In the genomic region with DNA sequence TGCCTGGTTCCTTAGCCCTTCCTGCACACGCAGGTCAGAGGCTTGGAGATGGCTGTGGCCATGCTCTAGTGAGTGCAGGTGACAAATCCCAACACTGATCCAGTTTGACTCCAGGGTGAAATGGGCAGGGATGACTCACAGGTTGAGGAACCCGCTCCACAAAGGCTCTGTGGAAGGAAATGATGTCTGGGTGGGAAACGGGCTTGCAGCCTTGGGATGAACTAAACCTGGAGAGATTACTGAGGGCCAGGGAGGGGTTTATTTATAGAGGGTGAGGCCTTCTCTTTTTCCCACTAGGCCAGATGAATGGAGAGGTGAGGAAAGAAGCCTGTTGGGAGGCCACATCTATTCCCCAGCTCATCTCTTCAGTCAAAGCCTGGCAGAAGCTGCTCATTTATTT, we compare ENCODE assay signal across 20 cellular contexts. TPM values are rescaled to one million over a fixed set of nuclear protein-coding genes. Genes with fewer than 3 reads are reported as not detected.
A peak's percentile ranks its signal among the peaks of the same experiment; 100 is the strongest.
DNase-seq lines count a peak whose midpoint lies in the region; ATAC-seq, FAIRE-seq and TF ChIP-seq lines count a peak whose summit lies in the region.
"Had no signal": no experiment of that assay in that cellular context is flagged by ENCODE, and none has a peak within 500 bp of the region (broad histone marks: within the 10 kb centered on the region; RNA-seq: fewer than 3 reads in every experiment).

No MANE protein-coding gene starts in this region.

- peaks cover 26% of the 10 kb centered on the region for H3K27me3 Mint-ChIP-seq in progenitor cell of endocrine pancreas

- H3K4me2 ChIP-seq in Loucy (ENCODE audit: low read depth, low read length, poor library complexity, severe bottlenecking) (no peak overlapping the region), endothelial cell of umbilical vein (ENCODE audit: insufficient read depth, low read length) (no peak overlapping the region)

- TF ChIP-seq CTCF in Loucy (conservative IDR thresholded peaks at IDR 0.05; ENCODE audit: low read length): no peak
- no peak for TF ChIP-seq CTCF in endothelial cell of umbilical vein (IDR thresholded peaks at IDR 0.05; ENCODE audit: extremely low read depth in 1 of 2, insufficient read depth in 1 of 2, low read depth in 1 of 2, low read length in 2 of 2)
- no peak for TF ChIP-seq CTCF in progenitor cell of endocrine pancreas (IDR thresholded peaks at IDR 0.05; ENCODE audit: unreplicated experiment)

- ATAC-seq in HG03108 (IDR thresholded peaks at IDR 0.05; ENCODE audit: unreplicated experiment) (no peak), GM19324 (IDR thresholded peaks at IDR 0.05; ENCODE audit: low FRiP score, unreplicated experiment) (no peak)
- ATAC-seq: left cardiac atrium, right cardiac atrium had no signal

- H3K4me1 ChIP-seq in Loucy (ENCODE audit: insufficient read depth, low read length, poor library complexity, severe bottlenecking) (peaks cover 83% of the 10 kb centered on the region), endothelial cell of umbilical vein (ENCODE audit: control insufficient read depth, extremely low read depth, insufficient read depth, low read length) (peaks cover 34% of the 10 kb centered on the region)

- no TSS peak for BruUV-seq in endothelial cell of umbilical vein (replicated peaks; lab: Mats Ljungman, UMichigan)

- H3K9me3 ChIP-seq in Loucy (ENCODE audit: insufficient read depth, low read depth, low read length): peaks cover 4% of the 10 kb centered on the region; the same call in 1 of the 2 replicates
- H3K9me3 ChIP-seq in endothelial cell of umbilical vein (replicated peaks; ENCODE audit: control insufficient read depth, insufficient read depth, low read length): no peaks in the 10 kb centered on the region
- H3K9me3 ChIP-seq: Caco-2, Peyer's patch had no signal

- H3F3A ChIP-seq in Loucy (ENCODE audit: low read depth): peaks cover 17% of the 10 kb centered on the region

- no peak for TF ChIP-seq POLR2A in endothelial cell of umbilical vein (IDR thresholded peaks at IDR 0.05; ENCODE audit: low read depth, low read length)

- H3K9me2 ChIP-seq in Loucy (replicated peaks; ENCODE audit: low read depth, low read length): no peaks in the 10 kb centered on the region

- no peaks in the 10 kb centered on the region for H3K9me1 ChIP-seq in endothelial cell of umbilical vein (replicated peaks; ENCODE audit: control insufficient read depth, extremely low read depth, insufficient read depth, low read length)

- no peaks in the 10 kb centered on the region for H3K9me3 Mint-ChIP-seq in progenitor cell of endocrine pancreas (ENCODE audit: low read depth)

- H3K9ac ChIP-seq in Loucy (ENCODE audit: low read depth, low read length, poor library complexity, severe bottlenecking) (peak overlapping the region; percentile 83), endothelial cell of umbilical vein (replicated peaks; ENCODE audit: extremely low read depth, insufficient read depth, low read length) (no peak overlapping the region)

- DNase-seq in EL (peak; percentile 42), endothelial cell of umbilical vein (ENCODE audit: low read depth, low spot score) (peak; percentile 43), progenitor cell of endocrine pancreas (ENCODE audit: low spot score, unreplicated experiment) (no peak), HuH-7 (ENCODE audit: low spot score) (no peak)
- DNase-seq in activated CD4-positive, alpha-beta T cell treated with anti-CD3 and anti-CD28 coated beads, Interleukin-2, amount 50 U/mL, for 48 hours: no peak
- DNase-seq: activated CD8-positive, alpha-beta memory T cell treated with anti-CD3 and anti-CD28 coated beads for 24 hours; Caco-2; erythroblast; H7; left cardiac atrium; NCI-H774; Peyer's patch; right cardiac atrium; T-helper 1 cell had no signal

- peaks cover 15% of the 10 kb centered on the region for H3K4me1 Mint-ChIP-seq in progenitor cell of endocrine pancreas (ENCODE audit: low read depth)

- dilution Hi-C loops in endothelial cell of umbilical vein (cut with MboI; ENCODE audit: extremely low pct_ligation_motif_present, low sequenced_read_pairs): no loop called here

- CTCF ChIA-PET in endothelial cell of umbilical vein (lab: Charles Lee): interaction anchor here (1.4 kb wide), 1 partner anchor 12 kb away, joined by 4 read pairs; no protein-coding TSS in a partner anchor

- H3K36me3 ChIP-seq in Loucy (ENCODE audit: insufficient read depth, low read length) (no peaks in the 10 kb centered on the region), endothelial cell of umbilical vein (ENCODE audit: control insufficient read depth in 2 of 2, extremely low read depth in 1 of 2, insufficient read depth in 2 of 2, low read length in 2 of 2) (no peaks in the 10 kb centered on the region)
- H3K36me3 ChIP-seq: Peyer's patch had no signal

- intact Hi-C loops in endothelial cell of umbilical vein (cut with micrococcal nuclease): no loop called here

- H2AFZ ChIP-seq in Loucy (ENCODE audit: low read length) (no peak overlapping the region), endothelial cell of umbilical vein (ENCODE audit: low read depth, low read length) (no peak overlapping the region)

- FAIRE-seq in endothelial cell of umbilical vein (lab: Jason Lieb, UNC): peak; percentile 68
- FAIRE-seq: colon had no signal

- H3K79me2 ChIP-seq in Loucy (ENCODE audit: insufficient read depth, low read length) (no peaks in the 10 kb centered on the region), endothelial cell of umbilical vein (ENCODE audit: control insufficient read depth, insufficient read depth, low read length) (no peaks in the 10 kb centered on the region)

- no peak overlapping the region for H3K4me3 Mint-ChIP-seq in progenitor cell of endocrine pancreas (ENCODE audit: low read depth)

- H3K27me3 ChIP-seq in Loucy (ENCODE audit: insufficient read depth, low read length, poor library complexity, severe bottlenecking) (no peaks in the 10 kb centered on the region), endothelial cell of umbilical vein (ENCODE audit: control insufficient read depth in 2 of 2, insufficient read depth in 2 of 2, low read length in 2 of 2) (no peaks in the 10 kb centered on the region)
- H3K27me3 ChIP-seq: Peyer's patch had no signal

- H3K27ac ChIP-seq in endothelial cell of umbilical vein (ENCODE audit: insufficient read depth, low read depth, low read length): no peak overlapping the region
- H3K27ac ChIP-seq: Peyer's patch, VCaP had no signal

- POLR2A ChIA-PET in endothelial cell of umbilical vein (lab: Charles Lee): no interaction called here

- H4K20me1 ChIP-seq in Loucy (ENCODE audit: insufficient read depth, low read length, poor library complexity, severe bottlenecking): no peaks in the 10 kb centered on the region
- H4K20me1 ChIP-seq in endothelial cell of umbilical vein (replicated peaks; ENCODE audit: control insufficient read depth, extremely low read depth, insufficient read depth, low read length): no peaks in the 10 kb centered on the region

- no peaks in the 10 kb centered on the region for H3K36me3 Mint-ChIP-seq in progenitor cell of endocrine pancreas (ENCODE audit: insufficient read depth)

- H3K4me3 ChIP-seq in Loucy (ENCODE audit: low read length, poor library complexity, severe bottlenecking) (no peak overlapping the region), endothelial cell of umbilical vein (replicated peaks in 1 of 3; ENCODE audit: insufficient read depth in 1 of 3, low read depth in 1 of 3, low read length in 3 of 3) (no peak overlapping the region)
- H3K4me3 ChIP-seq: Peyer's patch had no signal

- H3K27ac Mint-ChIP-seq in progenitor cell of endocrine pancreas: peak overlapping the region; percentile 33
- H3K27ac Mint-ChIP-seq: activated T-helper 2 cell treated with anti-CD3 and anti-CD28 coated beads, Interferon-gamma antibody, Interleukin-2, Interleukin-4, amounts not matched to agents 10 μg/mL and 5 μg/mL and 100 μg/mL, durations not matched to agents 14 hours and 24 hours and 36 hours had no signal

TF ChIP-seq in endothelial cell of umbilical vein, 7 proteins besides CTCF, POLR2A, EP300 and RAD21:
- TF ChIP-seq POLR2AphosphoS5 (IDR thresholded peaks at IDR 0.05; ENCODE audit: insufficient read depth, low read depth, low read length): no peak
- TF ChIP-seq JUN (IDR thresholded peaks at IDR 0.05; ENCODE audit: borderline replicate concordance, insufficient read depth, insufficient read length, low read depth): peak; percentile 45
- peak; percentile 61 for TF ChIP-seq FOS (IDR thresholded peaks at IDR 0.05; ENCODE audit: borderline replicate concordance, insufficient read depth, low read length)

RNA-seq across cellular contexts. Expression of a gene that starts 29.3 kb away (rescaled TPM):
- total RNA-seq in endothelial cell of umbilical vein: 528 and 577 TPM in 2 replicates
- 265 and 376 TPM in 2 replicates for polyA plus RNA-seq in endothelial cell of umbilical vein
- 212 and 379 TPM in 2 replicates for polyA plus RNA-seq in endothelial cell of umbilical vein (2011; cell fraction: cytosol; rRNA removed)
- polyA plus RNA-seq in endothelial cell of umbilical vein (2011; cell fraction: nucleus; rRNA removed): 215 and 228 TPM in 2 replicates
- polyA plus RNA-seq in endothelial cell of umbilical vein (2012): 340 and 403 TPM in 2 replicates
- polyA minus RNA-seq in endothelial cell of umbilical vein: 1,048 and 1,141 TPM in 2 replicates
- 17.4 TPM for polyA minus RNA-seq in endothelial cell of umbilical vein (2011; cell fraction: cytosol; rRNA and poly(A)+ RNA removed)
- 246 and 258 TPM in 2 replicates for polyA minus RNA-seq in endothelial cell of umbilical vein (2011; cell fraction: nucleus; rRNA and poly(A)+ RNA removed)
- total RNA-seq in progenitor cell of endocrine pancreas: 0.31 and 0.47 TPM in 2 replicates

Comparison
In these comparisons a context has a peak if more than half of its experiments do, and no peak if none do; other contexts are left out.
1. DNase-seq: peak in EL (single experiment) and endothelial cell of umbilical vein (single experiment); none in progenitor cell of endocrine pancreas (single experiment), activated CD4-positive, alpha-beta T cell treated with anti-CD3 and anti-CD28 coated beads, Interleukin-2, amount 50 U/mL, for 48 hours (0 of 2) and HuH-7 (single experiment).
2. RNA of a gene that starts 29.3 kb away (total RNA-seq): 528 to 577 TPM in endothelial cell of umbilical vein; 0.31 to 0.47 TPM in progenitor cell of endocrine pancreas; every median in the first group is over 100 times any median in the second.